In genomic region chr4:83251074-83251835, GRCh38 we compare ENCODE assay signal across 20 cellular contexts. TPM values are rescaled to one million over a fixed set of nuclear protein-coding genes. Genes with fewer than 3 reads are reported as not detected.
DNase-seq lines count a peak whose midpoint lies in the region; ATAC-seq and TF ChIP-seq lines count a peak whose summit lies in the region.
"Had no signal": no experiment of that assay in that cellular context is flagged by ENCODE, and none has a peak within 500 bp of the region (broad histone marks: within the 10 kb centered on the region; RNA-seq: fewer than 3 reads in every experiment).

No MANE protein-coding gene starts in this region.

- ATAC-seq in lower lobe of right lung, result no peak
- no peak for ATAC-seq in HG03159 (IDR thresholded peaks at IDR 0.05; ENCODE audit: unreplicated experiment)
- ATAC-seq in GM19463 (IDR thresholded peaks at IDR 0.05; ENCODE audit: unreplicated experiment), result no peak
- ATAC-seq in upper lobe of right lung, result no peak
- ATAC-seq: right cardiac atrium had no signal

- no peaks in the 10 kb centered on the region for H3K9me3 ChIP-seq in lower lobe of right lung
- no peaks in the 10 kb centered on the region for H3K9me3 ChIP-seq in upper lobe of right lung

- H3K4me3 ChIP-seq in lower lobe of right lung, result no peak overlapping the region
- no peak overlapping the region for H3K4me3 ChIP-seq in upper lobe of right lung
- H3K4me3 ChIP-seq: cardiac muscle cell had no signal

- H3K36me3 ChIP-seq in lower lobe of right lung (no peaks in the 10 kb centered on the region), upper lobe of right lung (no peaks in the 10 kb centered on the region)
- H3K36me3 ChIP-seq: cardiac muscle cell had no signal

- intact Hi-C loops in lower lobe of right lung (cut with DNase I) (no loop called here), upper lobe of right lung (cut with DNase I) (no loop called here)

- DNase-seq in AG08395 (ENCODE audit: low spot score) (peak; percentile 35), EH (ENCODE audit: low read depth) (peak; percentile 79), RPMI7951 (ENCODE audit: low read depth) (peak; percentile 54), lower lobe of right lung (no peak), T-helper 9 cell (no peak), upper lobe of right lung (no peak)
- DNase-seq: ACHN; activated CD4-positive, alpha-beta T cell treated with anti-CD3 and anti-CD28 coated beads, Interleukin-2, amount 50 U/mL, for 1 hour; activated CD8-positive, alpha-beta memory T cell treated with anti-CD3 and anti-CD28 coated beads, Interleukin-2, amount 50 U/mL, for 48 hours; activated effector memory CD4-positive, alpha-beta T cell treated with Interleukin-2 at 50 U/mL for 16 hours; CD8-positive, alpha-beta memory T cell; DMS53; hippocampal formation; NCI-H1436; NCI-H526 treated with DMSO at 0.1 percent for 48 hours; right cardiac atrium; T-helper 1 cell had no signal

- peaks cover 18% of the 10 kb centered on the region for H3K4me1 ChIP-seq in lower lobe of right lung
- peaks cover 11% of the 10 kb centered on the region for H3K4me1 ChIP-seq in upper lobe of right lung

- H3K27me3 ChIP-seq in lower lobe of right lung (ENCODE audit: low read depth) (no peaks in the 10 kb centered on the region), upper lobe of right lung (no peaks in the 10 kb centered on the region)
- H3K27me3 ChIP-seq: cardiac muscle cell had no signal

- TF ChIP-seq CTCF in lower lobe of right lung (IDR thresholded peaks at IDR 0.05), result no peak
- no peak for TF ChIP-seq CTCF in upper lobe of right lung (IDR thresholded peaks at IDR 0.05)

- peak overlapping the region; percentile 37 for H3K27ac ChIP-seq in lower lobe of right lung
- no peak overlapping the region for H3K27ac ChIP-seq in upper lobe of right lung
- H3K27ac ChIP-seq: cardiac muscle cell had no signal

RNA-seq across cellular contexts. Expression of gene COQ2, which starts 33.3 kb away (rescaled TPM):
- total RNA-seq in RPMI7951 (2014; rRNA removed; shearing (Covaris generic)), result 20.1 and 22.5 TPM in 2 replicates
- total RNA-seq in lower lobe of right lung, result 14.6 TPM
- total RNA-seq in upper lobe of right lung, result 12.4 TPM

Comparison
In these comparisons a context has a peak if more than half of its experiments do, and no peak if none do; other contexts are left out.
1. DNase-seq: peak in AG08395 (single experiment), EH (single experiment) and RPMI7951 (single experiment); none in lower lobe of right lung (single experiment), T-helper 9 cell (single experiment) and upper lobe of right lung (single experiment).